ENCODE assay signal across 1 cellular context in genomic region chr1:196214866-196215265, GRCh38.
TF ChIP-seq lines count a peak whose summit lies in the region.

No MANE protein-coding gene starts in this region.

TF ChIP-seq in IMR-90, 13 proteins besides CTCF, POLR2A, EP300 and RAD21 (continued from another document):
- TF ChIP-seq CHD1 (IDR thresholded peaks at IDR 0.05; ENCODE audit: low read depth, low read length) = no peak
